In the genomic region with DNA sequence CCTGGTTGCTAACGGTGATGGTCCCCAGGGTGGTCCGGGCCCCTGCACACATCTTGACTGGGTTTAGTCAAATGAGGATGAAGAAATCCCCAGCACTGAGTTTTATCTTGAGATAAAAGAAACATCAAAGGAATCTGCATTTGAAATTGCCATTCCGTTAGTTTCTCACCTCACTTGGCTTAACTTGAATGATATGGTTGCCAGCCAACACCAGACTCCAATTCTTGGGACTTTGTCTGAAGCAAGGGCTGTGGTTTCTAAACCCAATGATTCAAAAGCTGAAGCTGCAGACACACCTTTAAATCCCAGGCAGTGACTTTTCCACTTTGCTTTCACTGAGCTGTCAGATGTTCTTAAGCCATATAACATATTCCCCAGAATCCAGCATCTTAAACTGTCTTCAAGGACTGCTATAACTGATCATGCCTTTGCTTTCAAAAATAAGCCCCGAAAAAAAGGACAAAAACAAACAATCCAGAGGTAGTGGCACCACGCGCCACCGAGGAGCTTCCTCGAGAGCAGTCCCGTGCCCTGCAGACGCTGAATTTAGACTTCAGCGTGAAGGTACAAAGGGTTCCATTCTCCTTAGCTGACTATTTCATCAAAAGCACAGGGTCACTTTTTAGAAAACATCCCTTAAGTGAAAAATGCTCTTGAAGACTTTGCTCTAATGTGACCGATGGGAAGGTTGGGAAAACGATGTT, we compare ENCODE assay signal across 22 cellular contexts.
DNase-seq lines count a peak whose midpoint lies in the region; ATAC-seq lines count a peak whose summit lies in the region.
"Had no signal": no experiment of that assay in that cellular context is flagged by ENCODE, and none has a peak within 500 bp of the region (broad histone marks: within the 10 kb centered on the region; RNA-seq: fewer than 3 reads in every experiment).

No MANE protein-coding gene starts in this region.

- H3K4me3 Mint-ChIP-seq in activated CD4-positive, alpha-beta T cell treated with anti-CD3 and anti-CD28 coated beads for 36 hours, result no peak overlapping the region
- no peak overlapping the region for H3K4me3 Mint-ChIP-seq in stimulated activated effector memory CD8-positive, alpha-beta T cell treated with anti-CD3 and anti-CD28 coated beads, Interleukin-12 subunit alpha, Interleukin-12 subunit beta, amount 100 ng/mL, for 72 hours
- no peak overlapping the region for H3K4me3 Mint-ChIP-seq in activated T-helper 2 cell treated with anti-CD3 and anti-CD28 coated beads, Interferon-gamma antibody, Interleukin-2, Interleukin-4, amounts not matched to agents 10 μg/mL and 5 μg/mL and 100 μg/mL, durations not matched to agents 14 hours and 24 hours and 36 hours (ENCODE audit: low read depth)
- H3K4me3 Mint-ChIP-seq: activated naive CD8-positive, alpha-beta T cell treated with anti-CD3 and anti-CD28 coated beads for 36 hours had no signal

- H3K56ac ChIP-seq in mesendoderm (ENCODE audit: low read length), result peak overlapping the region; percentile 43

- no peaks in the 10 kb centered on the region for H3K36me3 ChIP-seq in mesendoderm (ENCODE audit: control insufficient read depth, insufficient read depth, low read length)
- H3K36me3 ChIP-seq: cardiac muscle cell, pancreas, tibial artery had no signal

- H3K27ac Mint-ChIP-seq in activated CD4-positive, alpha-beta T cell treated with anti-CD3 and anti-CD28 coated beads for 36 hours, result no peak overlapping the region
- peak overlapping the region; percentile 24 for H3K27ac Mint-ChIP-seq in stimulated activated effector memory CD8-positive, alpha-beta T cell treated with anti-CD3 and anti-CD28 coated beads, Interleukin-12 subunit alpha, Interleukin-12 subunit beta, amount 100 ng/mL, for 72 hours
- no peak overlapping the region for H3K27ac Mint-ChIP-seq in activated T-helper 2 cell treated with anti-CD3 and anti-CD28 coated beads, Interferon-gamma antibody, Interleukin-2, Interleukin-4, amounts not matched to agents 10 μg/mL and 5 μg/mL and 100 μg/mL, durations not matched to agents 14 hours and 24 hours and 36 hours
- H3K27ac Mint-ChIP-seq: activated naive CD8-positive, alpha-beta T cell treated with anti-CD3 and anti-CD28 coated beads for 36 hours had no signal

- WGBS in mesendoderm (ENCODE audit: extremely low coverage, insufficient coverage, low lambda C conversion rate), result no CpG with 5 or more reads among the region's 13 CpGs

- H3K9ac ChIP-seq in mesendoderm (ENCODE audit: low read length), result no peak overlapping the region

- intact Hi-C loops in activated CD4-positive, alpha-beta T cell treated with anti-CD3 and anti-CD28 coated beads for 36 hours (cut with DNase I, micrococcal nuclease), result no loop called here
- intact Hi-C loops in activated T-helper 2 cell treated with anti-CD3 and anti-CD28 coated beads, Interferon-gamma antibody, Interleukin-2, Interleukin-4, amounts not matched to agents 10 μg/mL and 5 μg/mL and 100 μg/mL, durations not matched to agents 14 hours and 24 hours and 36 hours (cut with micrococcal nuclease), result no loop called here

- no peak overlapping the region for H2BK120ac ChIP-seq in mesendoderm (ENCODE audit: low read depth, low read length)

- H3K27ac ChIP-seq in mesendoderm (ENCODE audit: low read depth, low read length), result no peak overlapping the region
- H3K27ac ChIP-seq: cardiac muscle cell, pancreas, tibial artery had no signal

- peaks cover 5% of the 10 kb centered on the region for H3K79me2 ChIP-seq in mesendoderm (ENCODE audit: control insufficient read depth, insufficient read depth, low read length)

- POLR2A ChIA-PET in activated CD4-positive, alpha-beta T cell treated with anti-CD3 and anti-CD28 coated beads for 36 hours (lab: Charles Lee), result interaction anchor here (0.6 to 0.7 kb wide), 2 partner anchors 69 to 232 kb away, joined by 3 to 5 read pairs; no protein-coding TSS in a partner anchor

- H4K8ac ChIP-seq in mesendoderm (ENCODE audit: low read depth, low read length), result no peak overlapping the region

- peaks cover 53% of the 10 kb centered on the region for H3K4me1 Mint-ChIP-seq in activated CD4-positive, alpha-beta T cell treated with anti-CD3 and anti-CD28 coated beads for 36 hours
- peaks cover 48% of the 10 kb centered on the region for H3K4me1 Mint-ChIP-seq in stimulated activated effector memory CD8-positive, alpha-beta T cell treated with anti-CD3 and anti-CD28 coated beads, Interleukin-12 subunit alpha, Interleukin-12 subunit beta, amount 100 ng/mL, for 72 hours
- H3K4me1 Mint-ChIP-seq in activated T-helper 2 cell treated with anti-CD3 and anti-CD28 coated beads, Interferon-gamma antibody, Interleukin-2, Interleukin-4, amounts not matched to agents 10 μg/mL and 5 μg/mL and 100 μg/mL, durations not matched to agents 14 hours and 24 hours and 36 hours (ENCODE audit: low read depth), result peaks cover 31% of the 10 kb centered on the region

- ATAC-seq in activated CD4-positive, alpha-beta T cell treated with anti-CD3 and anti-CD28 coated beads for 36 hours, result peak; percentile 52
- ATAC-seq in stimulated activated effector memory CD8-positive, alpha-beta T cell treated with anti-CD3 and anti-CD28 coated beads, Interleukin-12 subunit alpha, Interleukin-12 subunit beta, amount 100 ng/mL, for 72 hours, result no peak
- no peak for ATAC-seq in HG03175 (IDR thresholded peaks at IDR 0.05; ENCODE audit: unreplicated experiment)
- ATAC-seq: pancreas had no signal

- H3K4me1 ChIP-seq in mesendoderm (ENCODE audit: control insufficient read depth, low read depth, low read length), result peaks cover 20% of the 10 kb centered on the region
- H3K4me1 ChIP-seq: tibial artery had no signal

- CTCF ChIA-PET in activated CD4-positive, alpha-beta T cell treated with anti-CD3 and anti-CD28 coated beads for 36 hours (lab: Charles Lee), result interaction anchor here (0.7 to 1.3 kb wide), 2 partner anchors 10 to 1545 kb away, joined by 3 read pairs; no protein-coding TSS in a partner anchor

- H2AK5ac ChIP-seq in mesendoderm (ENCODE audit: low read length), result no peak overlapping the region

- no peaks in the 10 kb centered on the region for H3K9me3 Mint-ChIP-seq in activated CD4-positive, alpha-beta T cell treated with anti-CD3 and anti-CD28 coated beads for 36 hours (ENCODE audit: low read depth)
- no peaks in the 10 kb centered on the region for H3K9me3 Mint-ChIP-seq in stimulated activated effector memory CD8-positive, alpha-beta T cell treated with anti-CD3 and anti-CD28 coated beads, Interleukin-12 subunit alpha, Interleukin-12 subunit beta, amount 100 ng/mL, for 72 hours
- no peaks in the 10 kb centered on the region for H3K9me3 Mint-ChIP-seq in activated T-helper 2 cell treated with anti-CD3 and anti-CD28 coated beads, Interferon-gamma antibody, Interleukin-2, Interleukin-4, amounts not matched to agents 10 μg/mL and 5 μg/mL and 100 μg/mL, durations not matched to agents 14 hours and 24 hours and 36 hours
- H3K9me3 Mint-ChIP-seq: activated naive CD8-positive, alpha-beta T cell treated with anti-CD3 and anti-CD28 coated beads for 36 hours had no signal

- H2BK15ac ChIP-seq in mesendoderm (replicated peaks; ENCODE audit: low read depth), result no peak overlapping the region

- peaks cover 17% of the 10 kb centered on the region for H3K79me1 ChIP-seq in mesendoderm (ENCODE audit: low read length)

- no peak overlapping the region for H3K23ac ChIP-seq in mesendoderm (ENCODE audit: low read length)

- no peak overlapping the region for H3K18ac ChIP-seq in mesendoderm (ENCODE audit: low read length)

- no peaks in the 10 kb centered on the region for H3K27me3 Mint-ChIP-seq in activated CD4-positive, alpha-beta T cell treated with anti-CD3 and anti-CD28 coated beads for 36 hours
- no peaks in the 10 kb centered on the region for H3K27me3 Mint-ChIP-seq in activated T-helper 2 cell treated with anti-CD3 and anti-CD28 coated beads, Interferon-gamma antibody, Interleukin-2, Interleukin-4, amounts not matched to agents 10 μg/mL and 5 μg/mL and 100 μg/mL, durations not matched to agents 14 hours and 24 hours and 36 hours (ENCODE audit: low read depth)
- H3K27me3 Mint-ChIP-seq: activated naive CD8-positive, alpha-beta T cell treated with anti-CD3 and anti-CD28 coated beads for 36 hours had no signal

- no peak for DNase-seq in activated CD4-positive, alpha-beta T cell treated with anti-CD3 and anti-CD28 coated beads for 36 hours
- no peak for DNase-seq in activated CD4-positive, alpha-beta T cell treated with anti-CD3 and anti-CD28 coated beads, Interleukin-2, amount 50 U/mL, for 48 hours
- DNase-seq in astrocyte of the hippocampus (ENCODE audit: low read depth, low spot score) (peak; percentile 74), mesendoderm (peak; percentile 67), C1 segment of cervical spinal cord (lab: John Stamatoyannopoulos, UW) (no peak)
- DNase-seq in stimulated activated effector memory CD8-positive, alpha-beta T cell treated with anti-CD3 and anti-CD28 coated beads, Interleukin-12 subunit alpha, Interleukin-12 subunit beta, amount 100 ng/mL, for 72 hours (ENCODE audit: low spot score in 2 of 2), result no peak
- no peak for DNase-seq in activated T-helper 2 cell treated with anti-CD3 and anti-CD28 coated beads, Interferon-gamma antibody, Interleukin-2, Interleukin-4, amounts not matched to agents 10 μg/mL and 5 μg/mL and 100 μg/mL, durations not matched to agents 14 hours and 24 hours and 36 hours (ENCODE audit: low spot score)
- DNase-seq: 8988T; activated CD4-positive, CD25-positive, alpha-beta regulatory T cell treated with anti-CD3 and anti-CD28 coated beads, Interleukin-2, amount 50 U/mL, for 72 hours; activated naive CD8-positive, alpha-beta T cell treated with anti-CD3 and anti-CD28 coated beads for 36 hours; DMS79 treated with DMSO at 0.1 percent for 48 hours; effector memory CD4-positive, alpha-beta T cell; NCI-H2029 treated with DMSO at 0.1 percent for 48 hours; NCI-H526; pancreas; small intestine; stimulated activated CD4-positive, alpha-beta T cell treated with anti-CD3 and anti-CD28 coated beads, Interleukin-4, amount 100 ng/mL, for 4 hours; stimulated activated CD8-positive, alpha-beta memory T cell treated with anti-CD3 and anti-CD28 coated beads, Interleukin-4, amount 100 ng/mL, for 48 hours; T-helper 9 cell; tibial artery had no signal

- H3K4ac ChIP-seq in mesendoderm (ENCODE audit: low read depth, low read length), result no peak overlapping the region

- H3K4me2 ChIP-seq in mesendoderm (ENCODE audit: low read length), result no peak overlapping the region

- no peak overlapping the region for H3K4me3 ChIP-seq in mesendoderm (ENCODE audit: low read length)
- H3K4me3 ChIP-seq: cardiac muscle cell, pancreas, tibial artery had no signal

- no peak overlapping the region for H4K5ac ChIP-seq in mesendoderm (ENCODE audit: low read length)

- H3K36me3 Mint-ChIP-seq in activated CD4-positive, alpha-beta T cell treated with anti-CD3 and anti-CD28 coated beads for 36 hours (ENCODE audit: low read depth), result peaks cover 3% of the 10 kb centered on the region
- H3K36me3 Mint-ChIP-seq in stimulated activated effector memory CD8-positive, alpha-beta T cell treated with anti-CD3 and anti-CD28 coated beads, Interleukin-12 subunit alpha, Interleukin-12 subunit beta, amount 100 ng/mL, for 72 hours, result no peaks in the 10 kb centered on the region
- H3K36me3 Mint-ChIP-seq in activated T-helper 2 cell treated with anti-CD3 and anti-CD28 coated beads, Interferon-gamma antibody, Interleukin-2, Interleukin-4, amounts not matched to agents 10 μg/mL and 5 μg/mL and 100 μg/mL, durations not matched to agents 14 hours and 24 hours and 36 hours (ENCODE audit: low read depth), result peaks cover 13% of the 10 kb centered on the region

- no peak overlapping the region for H2BK5ac ChIP-seq in mesendoderm (ENCODE audit: low read length)

- H3K27me3 ChIP-seq in mesendoderm (ENCODE audit: insufficient read depth, low read length, poor library complexity), result no peaks in the 10 kb centered on the region
- H3K27me3 ChIP-seq: cardiac muscle cell, pancreas, tibial artery had no signal

Comparison
In these comparisons a context has a peak if more than half of its experiments do, and no peak if none do; other contexts are left out.
1. DNase-seq: peak in astrocyte of the hippocampus (single experiment) and mesendoderm (single experiment); none in activated CD4-positive, alpha-beta T cell treated with anti-CD3 and anti-CD28 coated beads for 36 hours (single experiment), activated CD4-positive, alpha-beta T cell treated with anti-CD3 and anti-CD28 coated beads, Interleukin-2, amount 50 U/mL, for 48 hours (0 of 2), stimulated activated effector memory CD8-positive, alpha-beta T cell treated with anti-CD3 and anti-CD28 coated beads, Interleukin-12 subunit alpha, Interleukin-12 subunit beta, amount 100 ng/mL, for 72 hours (0 of 2), C1 segment of cervical spinal cord (0 of 14) and activated T-helper 2 cell treated with anti-CD3 and anti-CD28 coated beads, Interferon-gamma antibody, Interleukin-2, Interleukin-4, amounts not matched to agents 10 μg/mL and 5 μg/mL and 100 μg/mL, durations not matched to agents 14 hours and 24 hours and 36 hours (single experiment).